3 cellular contexts compared by ENCODE assay signal in genomic region chr1:12625276-12625675, GRCh38.
TF ChIP-seq lines count a peak whose summit lies in the region.

No MANE protein-coding gene starts in this region.

TF ChIP-seq in WTC11, 78 proteins besides CTCF, POLR2A, EP300 and RAD21 (continues in another document):
- TF ChIP-seq FOXK1 (CRISPR knock-in tag; IDR thresholded peaks at IDR 0.05), result no peak
- TF ChIP-seq SP1 (CRISPR knock-in tag; conservative IDR thresholded peaks at IDR 0.05), result no peak
- TF ChIP-seq, protein P1, sequence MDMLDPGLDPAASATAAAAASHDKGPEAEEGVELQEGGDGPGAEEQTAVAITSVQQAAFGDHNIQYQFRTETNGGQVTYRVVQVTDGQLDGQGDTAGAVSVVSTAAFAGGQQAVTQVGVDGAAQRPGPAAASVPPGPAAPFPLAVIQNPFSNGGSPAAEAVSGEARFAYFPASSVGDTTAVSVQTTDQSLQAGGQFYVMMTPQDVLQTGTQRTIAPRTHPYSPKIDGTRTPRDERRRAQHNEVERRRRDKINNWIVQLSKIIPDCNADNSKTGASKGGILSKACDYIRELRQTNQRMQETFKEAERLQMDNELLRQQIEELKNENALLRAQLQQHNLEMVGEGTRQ (CRISPR knock-in tag; IDR thresholded peaks at IDR 0.05), result no peak
- TF ChIP-seq, protein P2, sequence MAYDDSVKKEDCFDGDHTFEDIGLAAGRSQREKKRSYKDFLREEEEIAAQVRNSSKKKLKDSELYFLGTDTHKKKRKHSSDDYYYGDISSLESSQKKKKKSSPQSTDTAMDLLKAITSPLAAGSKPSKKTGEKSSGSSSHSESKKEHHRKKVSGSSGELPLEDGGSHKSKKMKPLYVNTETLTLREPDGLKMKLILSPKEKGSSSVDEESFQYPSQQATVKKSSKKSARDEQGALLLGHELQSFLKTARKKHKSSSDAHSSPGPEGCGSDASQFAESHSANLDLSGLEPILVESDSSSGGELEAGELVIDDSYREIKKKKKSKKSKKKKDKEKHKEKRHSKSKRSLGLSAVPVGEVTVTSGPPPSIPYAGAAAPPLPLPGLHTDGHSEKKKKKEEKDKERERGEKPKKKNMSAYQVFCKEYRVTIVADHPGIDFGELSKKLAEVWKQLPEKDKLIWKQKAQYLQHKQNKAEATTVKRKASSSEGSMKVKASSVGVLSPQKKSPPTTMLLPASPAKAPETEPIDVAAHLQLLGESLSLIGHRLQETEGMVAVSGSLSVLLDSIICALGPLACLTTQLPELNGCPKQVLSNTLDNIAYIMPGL (CRISPR knock-in tag; IDR thresholded peaks at IDR 0.05), result no peak
- TF ChIP-seq FOXJ3 (CRISPR knock-in tag; IDR thresholded peaks at IDR 0.05; ENCODE audit: borderline replicate concordance), result no peak
- no peak for TF ChIP-seq FOXP1 (CRISPR knock-in tag; IDR thresholded peaks at IDR 0.05; ENCODE audit: borderline replicate concordance)
- no peak for TF ChIP-seq NFYB (CRISPR knock-in tag; conservative IDR thresholded peaks at IDR 0.05; ENCODE audit: low read depth)
- TF ChIP-seq, protein P3, sequence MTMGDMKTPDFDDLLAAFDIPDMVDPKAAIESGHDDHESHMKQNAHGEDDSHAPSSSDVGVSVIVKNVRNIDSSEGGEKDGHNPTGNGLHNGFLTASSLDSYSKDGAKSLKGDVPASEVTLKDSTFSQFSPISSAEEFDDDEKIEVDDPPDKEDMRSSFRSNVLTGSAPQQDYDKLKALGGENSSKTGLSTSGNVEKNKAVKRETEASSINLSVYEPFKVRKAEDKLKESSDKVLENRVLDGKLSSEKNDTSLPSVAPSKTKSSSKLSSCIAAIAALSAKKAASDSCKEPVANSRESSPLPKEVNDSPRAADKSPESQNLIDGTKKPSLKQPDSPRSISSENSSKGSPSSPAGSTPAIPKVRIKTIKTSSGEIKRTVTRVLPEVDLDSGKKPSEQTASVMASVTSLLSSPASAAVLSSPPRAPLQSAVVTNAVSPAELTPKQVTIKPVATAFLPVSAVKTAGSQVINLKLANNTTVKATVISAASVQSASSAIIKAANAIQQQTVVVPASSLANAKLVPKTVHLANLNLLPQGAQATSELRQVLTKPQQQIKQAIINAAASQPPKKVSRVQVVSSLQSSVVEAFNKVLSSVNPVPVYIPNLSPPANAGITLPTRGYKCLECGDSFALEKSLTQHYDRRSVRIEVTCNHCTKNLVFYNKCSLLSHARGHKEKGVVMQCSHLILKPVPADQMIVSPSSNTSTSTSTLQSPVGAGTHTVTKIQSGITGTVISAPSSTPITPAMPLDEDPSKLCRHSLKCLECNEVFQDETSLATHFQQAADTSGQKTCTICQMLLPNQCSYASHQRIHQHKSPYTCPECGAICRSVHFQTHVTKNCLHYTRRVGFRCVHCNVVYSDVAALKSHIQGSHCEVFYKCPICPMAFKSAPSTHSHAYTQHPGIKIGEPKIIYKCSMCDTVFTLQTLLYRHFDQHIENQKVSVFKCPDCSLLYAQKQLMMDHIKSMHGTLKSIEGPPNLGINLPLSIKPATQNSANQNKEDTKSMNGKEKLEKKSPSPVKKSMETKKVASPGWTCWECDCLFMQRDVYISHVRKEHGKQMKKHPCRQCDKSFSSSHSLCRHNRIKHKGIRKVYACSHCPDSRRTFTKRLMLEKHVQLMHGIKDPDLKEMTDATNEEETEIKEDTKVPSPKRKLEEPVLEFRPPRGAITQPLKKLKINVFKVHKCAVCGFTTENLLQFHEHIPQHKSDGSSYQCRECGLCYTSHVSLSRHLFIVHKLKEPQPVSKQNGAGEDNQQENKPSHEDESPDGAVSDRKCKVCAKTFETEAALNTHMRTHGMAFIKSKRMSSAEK (CRISPR knock-in tag; IDR thresholded peaks at IDR 0.05; ENCODE audit: borderline replicate concordance), result no peak

TF ChIP-seq in K562, 482 proteins besides CTCF, POLR2A, EP300 and RAD21:
- TF ChIP-seq CBX1 (IDR thresholded peaks at IDR 0.05; ENCODE audit: low read depth) (0 out of 2 replicates have a peak, but pooled peaks have one; percentile 51), BCOR (IDR thresholded peaks at IDR 0.05) (peak; percentile 95), RBM25 (IDR thresholded peaks at IDR 0.05; ENCODE audit: low read depth, low read length, severe bottlenecking) (peak; percentile 94), ZNF197 (CRISPR knock-in tag; IDR thresholded peaks at IDR 0.05; ENCODE audit: low read depth) (no peak), SMC3 (conservative IDR thresholded peaks at IDR 0.05; ENCODE audit: insufficient read depth, low read depth, low read length) (no peak), RCOR1 (IDR thresholded peaks at IDR 0.05; ENCODE audit: borderline replicate concordance in 1 of 2, low read depth in 2 of 2, low read length in 2 of 2) (peak in 1 of 2 experiments; percentile 57; a peak in 1 of 4 replicates), ADNP (tag; IDR thresholded peaks at IDR 0.05) (peak; percentile 75), HDAC2 (IDR thresholded peaks at IDR 0.05) (peak; percentile 77; the same call in 1 of the 2 replicates), MYBL2 (IDR thresholded peaks at IDR 0.05; ENCODE audit: low read depth) (no peak), MYBL2 (CRISPR knock-in tag; IDR thresholded peaks at IDR 0.05; ENCODE audit: borderline replicate concordance) (no peak), KDM1A (IDR thresholded peaks at IDR 0.05) (peak; percentile 54 to 81; a peak in 3 of 4 replicates), SMARCA5 (IDR thresholded peaks at IDR 0.05) (peak; percentile 74; the same call in 1 of the 2 replicates)
TF ChIP-seq in K562: peak in this region for 8.

TF ChIP-seq in H1, 55 proteins besides CTCF, POLR2A, EP300 and RAD21:
- TF ChIP-seq KDM1A (IDR thresholded peaks at IDR 0.05; ENCODE audit: borderline replicate concordance, low read length) (peak; percentile 22; the same call in 1 of the 2 replicates), TEAD4 (IDR thresholded peaks at IDR 0.05; ENCODE audit: low read depth, low read length) (no peak), ASH2L (IDR thresholded peaks at IDR 0.05; ENCODE audit: low read length) (no peak), RXRA (IDR thresholded peaks at IDR 0.05; ENCODE audit: insufficient read depth, low read depth, low read length) (no peak)
